22 cellular contexts compared by ENCODE assay signal in the genomic region with DNA sequence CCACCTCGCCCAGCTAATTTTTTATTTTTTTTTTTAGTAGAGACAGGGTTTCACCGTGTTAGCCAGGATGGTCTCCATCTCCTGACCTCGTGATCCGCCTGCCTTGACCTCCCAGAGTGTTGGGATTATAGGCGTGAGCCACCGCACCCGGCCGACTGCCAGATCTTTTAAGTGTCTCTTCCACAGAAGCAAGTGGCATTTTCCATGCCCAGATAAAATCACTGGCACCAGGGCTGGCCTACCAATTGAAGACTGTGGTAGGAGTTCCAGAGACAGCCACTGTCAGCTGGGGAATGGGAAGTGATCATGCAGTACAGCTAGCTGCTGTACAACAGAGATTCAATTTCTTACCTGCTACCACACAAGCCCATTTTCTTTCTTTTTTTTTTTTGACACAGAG. TPM values are rescaled to one million over a fixed set of nuclear protein-coding genes. Genes with fewer than 3 reads are reported as not detected.
DNase-seq lines count a peak whose midpoint lies in the region; ATAC-seq and TF ChIP-seq lines count a peak whose summit lies in the region.
"Had no signal": no experiment of that assay in that cellular context is flagged by ENCODE, and none has a peak within 500 bp of the region (broad histone marks: within the 10 kb centered on the region; RNA-seq: fewer than 3 reads in every experiment).

No MANE protein-coding gene starts in this region.

- H4K20me1 ChIP-seq in DOHH2 (ENCODE audit: control insufficient read depth, insufficient read depth, low read depth, low read length) (no peaks in the 10 kb centered on the region), OCI-LY3 (ENCODE audit: insufficient read depth, low read length) (no peaks in the 10 kb centered on the region)

- intact Hi-C loops in adrenal gland (cut with DNase I), result no loop called here

- no peak for TF ChIP-seq CTCF in DOHH2 (IDR thresholded peaks at IDR 0.05; ENCODE audit: low read depth, low read length, poor library complexity, severe bottlenecking)
- TF ChIP-seq CTCF in OCI-LY3 (IDR thresholded peaks at IDR 0.05; ENCODE audit: low read depth, low read length), result no peak
- TF ChIP-seq CTCF in adrenal gland (IDR thresholded peaks at IDR 0.05), result no peak

- H3K36me3 ChIP-seq in DOHH2 (ENCODE audit: control insufficient read depth, low read length), result peaks cover 81% of the 10 kb centered on the region
- peaks cover 66% of the 10 kb centered on the region for H3K36me3 ChIP-seq in OCI-LY3 (replicated peaks; ENCODE audit: low read depth, low read length)
- peaks cover 0 to 82% of the 10 kb centered on the region in 2 donors for H3K36me3 ChIP-seq in adrenal gland (replicated peaks in 1 of 2)

- H3F3A ChIP-seq in DOHH2 (ENCODE audit: control insufficient read depth, insufficient read depth), result 0 out of 2 replicates have a peak, but pooled peaks cover 2% of the 10 kb centered on the region

- H3K4me1 Mint-ChIP-seq in activated T-cell treated with anti-CD3 and anti-CD28 coated beads, Interleukin-2, amount 50 U/mL, for 24 hours (ENCODE audit: low read depth), result peaks cover 15% of the 10 kb centered on the region
- H3K4me1 Mint-ChIP-seq: H9 had no signal

- H3K79me2 ChIP-seq in DOHH2 (ENCODE audit: control insufficient read depth, low read length), result no peaks in the 10 kb centered on the region; the same call in 1 of the 2 replicates
- peaks cover 6% of the 10 kb centered on the region; the same call in 1 of the 2 replicates for H3K79me2 ChIP-seq in OCI-LY3 (ENCODE audit: low read length)

- H3K36me3 Mint-ChIP-seq in activated T-cell treated with anti-CD3 and anti-CD28 coated beads, Interleukin-2, amount 50 U/mL, for 24 hours (ENCODE audit: low read depth), result peaks cover 98% of the 10 kb centered on the region

- WGBS in adrenal gland, 4 donors, result 88 to 96% (median 92%) methylated on average over 8 of the region's 8 CpGs

- peak; percentile 13 for DNase-seq in activated T-cell treated with anti-CD3 and anti-CD28 coated beads, Interleukin-2, amount 50 U/mL, for 24 hours
- no peak for DNase-seq in activated T-cell treated with anti-CD3 and anti-CD28 coated beads for 4 hours
- peak; percentile 37 for DNase-seq in mesenteric fat pad (ENCODE audit: low spot score)
- no peak for DNase-seq in adrenal gland
- DNase-seq: CD4-positive, alpha-beta T cell; GM23248; H9; Kasumi-1; MV-4-11; NCI-H1105; NCI-H1436 treated with DMSO at 0.1 percent for 48 hours; NCI-H187 treated with DMSO at 0.1 percent for 48 hours; NCI-H2107; NCI-H524 treated with DMSO at 0.1 percent for 48 hours; NCI-H774; OCI-M1; Peyer's patch; SK-N-SH had no signal

- peak overlapping the region; percentile 75 for H3K27ac ChIP-seq in DOHH2 (ENCODE audit: low read depth, low read length)
- H3K27ac ChIP-seq in OCI-LY3 (ENCODE audit: low read length), result peak overlapping the region; percentile 99
- H3K27ac ChIP-seq in adrenal gland, result no peak overlapping the region
- H3K27ac ChIP-seq: BLaER1 treated with 17β-estradiol and CSF1 and Interleukin-3, amounts not matched to agents 10 nM and 100 nM; GM23248 had no signal

- H3K9ac ChIP-seq in OCI-LY3 (ENCODE audit: low read length), result peak overlapping the region; percentile 0; the same call in 1 of the 2 replicates
- H3K9ac ChIP-seq: BLaER1 treated with 17β-estradiol and CSF1 and Interleukin-3, amounts not matched to agents 10 nM and 100 nM; GM23248; SK-N-SH had no signal

- no peaks in the 10 kb centered on the region for H3K9me2 ChIP-seq in DOHH2 (replicated peaks; ENCODE audit: control insufficient read depth, low read length)
- H3K9me2 ChIP-seq: SK-N-SH had no signal

- no peak for ATAC-seq in GM18520 (IDR thresholded peaks at IDR 0.05; ENCODE audit: unreplicated experiment)

- H3K4me2 ChIP-seq in DOHH2 (ENCODE audit: low read length) (peak overlapping the region; percentile 58), OCI-LY3 (ENCODE audit: low read length) (no peak overlapping the region)
- H3K4me2 ChIP-seq: BLaER1 treated with 17β-estradiol and CSF1 and Interleukin-3, amounts not matched to agents 10 nM and 100 nM; SK-N-SH had no signal

- H3K9me3 Mint-ChIP-seq in activated T-cell treated with anti-CD3 and anti-CD28 coated beads, Interleukin-2, amount 50 U/mL, for 24 hours, result no peaks in the 10 kb centered on the region
- H3K9me3 Mint-ChIP-seq: CD4-positive, alpha-beta T cell; H9 had no signal

- H3K27ac Mint-ChIP-seq in activated T-cell treated with anti-CD3 and anti-CD28 coated beads, Interleukin-2, amount 50 U/mL, for 24 hours, result no peak overlapping the region
- H3K27ac Mint-ChIP-seq: CD4-positive, alpha-beta T cell had no signal

- H3K27me3 ChIP-seq in DOHH2 (ENCODE audit: control insufficient read depth, low read length), result no peaks in the 10 kb centered on the region
- H3K27me3 ChIP-seq in OCI-LY3 (ENCODE audit: low read depth, low read length), result no peaks in the 10 kb centered on the region
- H3K27me3 ChIP-seq in adrenal gland, result no peaks in the 10 kb centered on the region
- H3K27me3 ChIP-seq: BLaER1 treated with 17β-estradiol and CSF1 and Interleukin-3, amounts not matched to agents 10 nM and 100 nM; Peyer's patch had no signal

- no peak overlapping the region for H2AFZ ChIP-seq in OCI-LY3 (ENCODE audit: low read depth, low read length)
- H2AFZ ChIP-seq: GM23248 had no signal

- H3K4me3 ChIP-seq in DOHH2 (ENCODE audit: low read length) (peak overlapping the region; percentile 30), OCI-LY3 (ENCODE audit: low read length) (no peak overlapping the region), adrenal gland (no peak overlapping the region)
- H3K4me3 ChIP-seq: BLaER1 treated with 17β-estradiol and CSF1 and Interleukin-3, amounts not matched to agents 10 nM and 100 nM; GM23248; Peyer's patch had no signal

- H3K9me3 ChIP-seq in DOHH2 (ENCODE audit: control insufficient read depth, insufficient read depth, low read length) (no peaks in the 10 kb centered on the region), OCI-LY3 (ENCODE audit: insufficient read depth, low read length) (no peaks in the 10 kb centered on the region), adrenal gland (replicated peaks in 1 of 3) (no peaks in the 10 kb centered on the region)
- H3K9me3 ChIP-seq: BLaER1 treated with 17β-estradiol and CSF1 and Interleukin-3, amounts not matched to agents 10 nM and 100 nM; Peyer's patch; SK-N-SH had no signal

- H3K4me1 ChIP-seq in DOHH2 (ENCODE audit: control insufficient read depth, low read length), result peaks cover 29% of the 10 kb centered on the region
- peaks cover 70% of the 10 kb centered on the region for H3K4me1 ChIP-seq in OCI-LY3 (ENCODE audit: low read length)
- H3K4me1 ChIP-seq in adrenal gland (replicated peaks in 1 of 2), result no peaks in the 10 kb centered on the region
- H3K4me1 ChIP-seq: Peyer's patch had no signal

- H3K27me3 Mint-ChIP-seq in activated T-cell treated with anti-CD3 and anti-CD28 coated beads, Interleukin-2, amount 50 U/mL, for 24 hours, result no peaks in the 10 kb centered on the region
- H3K27me3 Mint-ChIP-seq: CD4-positive, alpha-beta T cell had no signal

- H3K4me3 Mint-ChIP-seq in activated T-cell treated with anti-CD3 and anti-CD28 coated beads, Interleukin-2, amount 50 U/mL, for 24 hours, result no peak overlapping the region
- H3K4me3 Mint-ChIP-seq: CD4-positive, alpha-beta T cell; H9 had no signal

- TF ChIP-seq POLR2A in adrenal gland (IDR thresholded peaks at IDR 0.05), result no peak

RNA-seq across cellular contexts. Expression of a gene that starts 17.9 kb away (rescaled TPM):
- total RNA-seq in mesenteric fat pad, result 84.0 TPM
- 10 to 100 TPM; 60.6 to 78.5 (median 72.0) TPM for total RNA-seq in adrenal gland
- 10 to 100 TPM; 27.9 to 44.6 (median 34.2) TPM for polyA plus RNA-seq in adrenal gland

RNA-seq across cellular contexts. Expression of a gene that starts 32.8 kb away (rescaled TPM):
- 74.8 TPM for total RNA-seq in mesenteric fat pad
- 10 to 100 TPM; 44.4 to 94.5 (median 65.7) TPM for total RNA-seq in adrenal gland
- polyA plus RNA-seq in adrenal gland, result 100 to 1,000 TPM; 102 to 148 (median 134) TPM

RNA-seq across cellular contexts. Expression of a gene that starts 35.4 kb away (rescaled TPM):
- 30.9 TPM for total RNA-seq in mesenteric fat pad
- 10 to 100 TPM; 22.9 to 38.8 (median 25.9) TPM for total RNA-seq in adrenal gland
- 10 to 100 TPM; 23.1 to 31.9 (median 31.4) TPM for polyA plus RNA-seq in adrenal gland

RNA-seq across cellular contexts. Expression of a gene that starts 54.0 kb away (rescaled TPM):
- 0.48 TPM for total RNA-seq in mesenteric fat pad
- under 1 TPM in 7 of 8 donors, not detected in 1; 0.39 to 0.68 (median 0.42) TPM for total RNA-seq in adrenal gland
- 1 to 10 TPM; 1.2 to 3.5 (median 1.3) TPM for polyA plus RNA-seq in adrenal gland

Comparison
In these comparisons a context has a peak if more than half of its experiments do, and no peak if none do; other contexts are left out.
1. DNase-seq: peak in activated T-cell treated with anti-CD3 and anti-CD28 coated beads, Interleukin-2, amount 50 U/mL, for 24 hours (single experiment) and mesenteric fat pad (single experiment); none in activated T-cell treated with anti-CD3 and anti-CD28 coated beads for 4 hours (single experiment) and adrenal gland (0 of 7).
2. H3K27ac ChIP-seq: peak in DOHH2 (single experiment) and OCI-LY3 (single experiment); none in adrenal gland (0 of 5).